In genomic region chr19:7516281-7516862, GRCh38 we compare ENCODE assay signal across 1 cellular context.
TF ChIP-seq lines count a peak whose summit lies in the region.

No MANE protein-coding gene starts in this region.

TF ChIP-seq in GM12878, 131 proteins besides CTCF, POLR2A, EP300 and RAD21:
- TF ChIP-seq TARDBP (IDR thresholded peaks at IDR 0.05; ENCODE audit: borderline replicate concordance) (no peak), CREB1 (IDR thresholded peaks at IDR 0.05; ENCODE audit: low read depth) (no peak), TBL1XR1 (IDR thresholded peaks at IDR 0.05; ENCODE audit: low read depth, low read length) (no peak), ATF2 (IDR thresholded peaks at IDR 0.05; ENCODE audit: low read length) (no peak), CEBPB (IDR thresholded peaks at IDR 0.05; ENCODE audit: borderline replicate concordance in 1 of 2, low read depth in 2 of 2, low read length in 2 of 2) (no peak), BRCA1 (IDR thresholded peaks at IDR 0.05; ENCODE audit: low read depth, low read length) (no peak), STAT3 (IDR thresholded peaks at IDR 0.05; ENCODE audit: low read depth, low read length) (no peak), ZZZ3 (IDR thresholded peaks at IDR 0.05; ENCODE audit: control insufficient read depth, insufficient read length, low read depth) (no peak), SRF (IDR thresholded peaks at IDR 0.05; ENCODE audit: low read depth in 2 of 2, low read length in 2 of 2) (no peak), EGR1 (IDR thresholded peaks at IDR 0.05; ENCODE audit: borderline replicate concordance in 1 of 2, low read depth in 2 of 2, low read length in 2 of 2) (no peak), TCF3 (IDR thresholded peaks at IDR 0.05; ENCODE audit: borderline replicate concordance, insufficient read depth, low read depth, low read length) (no peak), IKZF2 (IDR thresholded peaks at IDR 0.05) (no peak), IRF4 (IDR thresholded peaks at IDR 0.05; ENCODE audit: low read depth, low read length) (no peak), ESRRA (IDR thresholded peaks at IDR 0.05; ENCODE audit: low read length) (no peak), PAX8 (IDR thresholded peaks at IDR 0.05) (no peak), NFIC (IDR thresholded peaks at IDR 0.05; ENCODE audit: low read depth, low read length) (no peak), RFX5 (IDR thresholded peaks at IDR 0.05; ENCODE audit: low read depth, low read length) (no peak), NBN (IDR thresholded peaks at IDR 0.05) (no peak), MYC (IDR thresholded peaks at IDR 0.05; ENCODE audit: insufficient read depth, insufficient read length, insufficient replicate concordance, low read length, severe bottlenecking) (no peak)
